ENCODE assay signal across 14 cellular contexts in the genomic region with DNA sequence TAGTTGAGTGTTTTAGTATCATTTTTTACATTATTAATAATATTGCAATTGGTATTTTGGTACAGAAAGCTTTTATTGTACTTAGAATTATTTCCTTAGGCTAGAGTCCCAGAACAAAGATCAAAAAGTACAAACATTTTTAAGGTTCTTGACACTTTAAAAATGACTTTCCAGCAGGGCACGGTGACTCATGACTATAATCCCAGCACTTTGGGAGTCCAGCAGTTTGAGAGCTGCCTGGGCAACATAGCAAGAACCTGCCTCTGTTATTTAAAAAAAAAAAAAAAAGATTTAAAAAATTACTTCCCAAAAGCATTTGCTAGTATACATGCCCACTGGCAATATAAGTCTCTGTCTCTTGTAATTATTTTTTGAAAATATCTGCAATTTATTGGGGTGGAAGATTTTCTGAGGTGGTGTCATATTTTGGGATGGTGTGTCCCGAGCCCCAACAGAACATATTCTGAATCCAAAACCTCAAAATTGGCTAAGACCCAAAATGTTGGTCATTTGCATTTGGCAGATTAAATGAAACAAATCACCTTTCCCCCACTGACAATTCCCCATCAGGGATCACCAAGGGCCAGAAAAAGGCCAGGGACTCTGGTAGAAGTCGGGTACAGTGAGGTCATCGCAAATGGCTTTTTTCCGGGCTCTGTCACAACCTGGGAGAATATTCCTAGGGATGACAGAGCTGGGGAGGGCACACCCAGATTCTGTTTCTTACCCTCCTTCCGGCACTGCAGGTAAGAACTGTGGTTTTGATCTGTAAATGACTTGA. TPM values are rescaled to one million over a fixed set of nuclear protein-coding genes. Genes with fewer than 3 reads are reported as not detected.
A peak's percentile ranks its signal among the peaks of the same experiment; 100 is the strongest.
DNase-seq lines count a peak whose midpoint lies in the region; ATAC-seq, FAIRE-seq and TF ChIP-seq lines count a peak whose summit lies in the region.
"Had no signal": no experiment of that assay in that cellular context is flagged by ENCODE, and none has a peak within 500 bp of the region (broad histone marks: within the 10 kb centered on the region; RNA-seq: fewer than 3 reads in every experiment).

No MANE protein-coding gene starts in this region.

- FAIRE-seq in RCC 7860 (lab: Jason Lieb, UNC) = peak; percentile 72

- H3K9me3 ChIP-seq in endodermal cell (ENCODE audit: control insufficient read depth, low read length) (no peaks in the 10 kb centered on the region), prostate gland (no peaks in the 10 kb centered on the region)

- H3K4me1 ChIP-seq in endodermal cell (ENCODE audit: control insufficient read depth, insufficient read depth, low read length) (no peaks in the 10 kb centered on the region), prostate gland (replicated peaks) (no peaks in the 10 kb centered on the region)

- DNase-seq in EL (peak; percentile 50), RCC 7860 (ENCODE audit: low spot score) (peak; percentile 23), endodermal cell (peak; percentile 76), myocyte (ENCODE audit: low read depth) (peak; percentile 65), T-helper 9 cell (no peak), prostate gland (ENCODE audit: low spot score) (no peak), cardiac septum (ENCODE audit: low spot score) (no peak)
- DNase-seq: DMS79; effector memory CD4-positive, alpha-beta T cell; NCI-H1694; occipital lobe; SHP77 treated with DMSO at 0.1 percent for 48 hours had no signal

- no peak overlapping the region for H3K4me3 ChIP-seq in endodermal cell (ENCODE audit: low read length)
- no peak overlapping the region for H3K4me3 ChIP-seq in prostate gland

- H3K4me1 Mint-ChIP-seq in endodermal cell = no peaks in the 10 kb centered on the region

- no peaks in the 10 kb centered on the region for H3K36me3 Mint-ChIP-seq in endodermal cell (ENCODE audit: low read depth)

- H3K27ac ChIP-seq in endodermal cell (ENCODE audit: low read depth, low read length) (no peak overlapping the region), prostate gland (no peak overlapping the region)

- H3K4me3 Mint-ChIP-seq in endodermal cell = no peak overlapping the region
- H3K4me3 Mint-ChIP-seq: memory B cell had no signal

- intact Hi-C loops in prostate gland (cut with DNase I) = no loop called here
- intact Hi-C loops in cardiac septum (cut with DNase I) = no loop called here

- WGBS in endodermal cell (ENCODE audit: insufficient coverage in 1 of 2, insufficient read length in 1 of 2), 2 experiments = 88 to 90% methylated on average over 1 to 6 of the region's 6 CpGs
- 73% methylated on average over 6 of the region's 6 CpGs for WGBS in prostate gland

- TF ChIP-seq POLR2A in prostate gland (IDR thresholded peaks at IDR 0.05) = no peak

- ATAC-seq in HG02763 (IDR thresholded peaks at IDR 0.05; ENCODE audit: unreplicated experiment) = no peak

- H3K27me3 ChIP-seq in endodermal cell (ENCODE audit: control insufficient read depth, insufficient read depth, low read length, poor library complexity, severe bottlenecking) (no peaks in the 10 kb centered on the region), prostate gland (replicated peaks; ENCODE audit: insufficient read depth) (no peaks in the 10 kb centered on the region)

- H3K9me3 Mint-ChIP-seq in endodermal cell = peaks cover 4% of the 10 kb centered on the region
- H3K9me3 Mint-ChIP-seq: memory B cell had no signal

- TF ChIP-seq CTCF in endodermal cell (conservative IDR thresholded peaks at IDR 0.05) (no peak), prostate gland (IDR thresholded peaks at IDR 0.05) (no peak)

- no peaks in the 10 kb centered on the region for H3K27me3 Mint-ChIP-seq in endodermal cell (ENCODE audit: insufficient read depth)

- H3K36me3 ChIP-seq in endodermal cell (ENCODE audit: control insufficient read depth, insufficient read depth, low read length) (no peaks in the 10 kb centered on the region), prostate gland (no peaks in the 10 kb centered on the region)

- no peak overlapping the region for H3K27ac Mint-ChIP-seq in endodermal cell
- H3K27ac Mint-ChIP-seq: memory B cell had no signal

- H3K9ac ChIP-seq in endodermal cell (ENCODE audit: extremely low read depth, low read length, poor library complexity, severe bottlenecking) = no peak overlapping the region

RNA-seq across cellular contexts. Expression of gene NIFK, which starts 42.1 kb away (rescaled TPM):
- total RNA-seq in endodermal cell (10 to 100 TPM; 64.2 to 88.5 TPM), myocyte (55.0 and 69.4 TPM in 2 replicates), prostate gland (10 to 100 TPM; 57.7 to 66.6 TPM), cardiac septum (28.8 TPM)
- 43.2 TPM for polyA plus RNA-seq in endodermal cell (2013, experiment 1 of 2)
- 37.8 TPM for polyA plus RNA-seq in endodermal cell (2013, experiment 2 of 2)
- 22.6 TPM for polyA plus RNA-seq in myocyte (2012)

RNA-seq across cellular contexts. Expression of gene CLASP1, which starts 45.3 kb away (rescaled TPM):
- total RNA-seq in endodermal cell (10 to 100 TPM; 87.0 to 88.3 TPM), myocyte (42.4 and 43.9 TPM in 2 replicates), prostate gland (10 to 100 TPM; 44.4 to 90.2 TPM), cardiac septum (66.1 TPM)
- polyA plus RNA-seq in endodermal cell (2013, experiment 1 of 2) = 56.6 TPM
- 49.5 TPM for polyA plus RNA-seq in endodermal cell (2013, experiment 2 of 2)
- 21.5 TPM for polyA plus RNA-seq in myocyte (2012)

Comparison
In these comparisons a context has a peak if more than half of its experiments do, and no peak if none do; other contexts are left out.
1. DNase-seq: peak in EL (single experiment), RCC 7860 (single experiment), endodermal cell (single experiment) and myocyte (single experiment); none in T-helper 9 cell (single experiment), prostate gland (single experiment) and cardiac septum (single experiment).